In the genomic region with DNA sequence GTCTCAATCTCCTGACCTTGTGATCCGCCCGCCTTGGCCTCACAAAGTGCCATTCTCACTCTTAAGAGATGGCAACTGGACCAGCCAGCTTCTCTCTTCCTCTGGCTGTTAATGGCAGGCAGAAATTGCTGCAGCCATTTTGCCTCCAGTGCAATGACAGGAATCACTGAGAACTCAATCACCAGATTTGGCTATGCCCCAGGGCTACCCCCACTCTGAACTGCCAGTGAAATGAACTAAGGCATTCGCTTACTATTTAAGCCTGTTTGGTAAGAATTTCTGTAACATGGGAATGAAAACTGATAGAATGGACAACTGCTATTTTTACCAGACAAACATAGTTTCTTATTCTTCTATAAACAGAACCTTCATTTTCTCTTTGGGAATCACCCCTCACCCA, we compare ENCODE assay signal across 20 cellular contexts. TPM values are rescaled to one million over a fixed set of nuclear protein-coding genes. Genes with fewer than 3 reads are reported as not detected.
DNase-seq lines count a peak whose midpoint lies in the region; ATAC-seq, FAIRE-seq and TF ChIP-seq lines count a peak whose summit lies in the region.
"Had no signal": no experiment of that assay in that cellular context is flagged by ENCODE, and none has a peak within 500 bp of the region (broad histone marks: within the 10 kb centered on the region; RNA-seq: fewer than 3 reads in every experiment).

No MANE protein-coding gene starts in this region.

- peaks cover 32% of the 10 kb centered on the region for H3K4me1 Mint-ChIP-seq in astrocyte (ENCODE audit: low read depth, unreplicated experiment)

- peak; percentile 43 for DNase-seq in EH (ENCODE audit: low read depth)
- DNase-seq in Karpas-422, result no peak
- DNase-seq in astrocyte (ENCODE audit: low read depth), result no peak
- DNase-seq in trophoblast cell, result peak; percentile 66 to 74
- DNase-seq in lower leg skin (ENCODE audit: low spot score in 2 of 2), result no peak
- DNase-seq in tibial artery, result no peak
- DNase-seq in KBM-7, result no peak
- DNase-seq: AML-193; CD4-positive, alpha-beta memory T cell; DMS153; DMS79; HCEC 1CT had no signal

- no peak overlapping the region for H4K12ac ChIP-seq in trophoblast cell (ENCODE audit: low read depth, low read length)

- H3K4me1 ChIP-seq in Karpas-422 (ENCODE audit: low read length) (peaks cover 67% of the 10 kb centered on the region), astrocyte (ENCODE audit: insufficient read depth, low read length) (peaks cover 4% of the 10 kb centered on the region), trophoblast cell (ENCODE audit: control insufficient read depth in 1 of 2, insufficient read depth in 2 of 2, low read length in 2 of 2) (no peaks in the 10 kb centered on the region), tibial artery (peaks cover 0 to 9% (median 5%) of the 10 kb centered on the region in 4 donors)

- H2BK12ac ChIP-seq in trophoblast cell (ENCODE audit: low read length), result no peak overlapping the region

- TF ChIP-seq POLR2A in lower leg skin (IDR thresholded peaks at IDR 0.05), result no peak

- intact Hi-C loops in lower leg skin (cut with DNase I; ENCODE audit: low total_unique reads), result no loop called here
- intact Hi-C loops in tibial artery (cut with DNase I; ENCODE audit: low total_unique reads), result no loop called here

- H3K9me3 ChIP-seq in Karpas-422 (ENCODE audit: low read length) (no peaks in the 10 kb centered on the region), astrocyte (ENCODE audit: insufficient read depth, low read depth, low read length) (no peaks in the 10 kb centered on the region), trophoblast cell (ENCODE audit: insufficient read depth, low read depth, low read length) (no peaks in the 10 kb centered on the region), tibial artery (no peaks in the 10 kb centered on the region)

- no peak for FAIRE-seq in astrocyte (lab: Jason Lieb, UNC)
- FAIRE-seq: A204.1, G401.6, GM12891, H54, K562 had no signal

- no peak for TF ChIP-seq CTCF in astrocyte (IDR thresholded peaks at IDR 0.05; ENCODE audit: insufficient read depth, low read depth, low read length)
- no peak for TF ChIP-seq CTCF in lower leg skin (IDR thresholded peaks at IDR 0.05)
- no peak for TF ChIP-seq CTCF in tibial artery (IDR thresholded peaks at IDR 0.05)

- peaks cover 12% of the 10 kb centered on the region for H3K36me3 Mint-ChIP-seq in astrocyte (ENCODE audit: low read depth, unreplicated experiment)

- no peak overlapping the region for H3K18ac ChIP-seq in trophoblast cell (ENCODE audit: low read length)

- peaks cover 95% of the 10 kb centered on the region for H3K79me2 ChIP-seq in Karpas-422 (ENCODE audit: low read length)
- H3K79me2 ChIP-seq in astrocyte (ENCODE audit: insufficient read depth, low read length), result peaks cover 93% of the 10 kb centered on the region
- H3K79me2 ChIP-seq in trophoblast cell (ENCODE audit: control insufficient read depth, insufficient read depth, low read length, poor library complexity), result no peaks in the 10 kb centered on the region

- H3K9me2 ChIP-seq in Karpas-422 (replicated peaks; ENCODE audit: insufficient read depth, low read length), result no peaks in the 10 kb centered on the region

- H3K9ac ChIP-seq in Karpas-422 (ENCODE audit: low read length) (no peak overlapping the region), astrocyte (ENCODE audit: low read length) (no peak overlapping the region), trophoblast cell (ENCODE audit: low read length) (no peak overlapping the region)

- no peak overlapping the region for H2AK5ac ChIP-seq in trophoblast cell (ENCODE audit: low read length)

- H3K9me3 Mint-ChIP-seq in astrocyte (ENCODE audit: unreplicated experiment), result no peaks in the 10 kb centered on the region
- H3K9me3 Mint-ChIP-seq: CD4-positive, alpha-beta memory T cell; GM23338 had no signal

- no peak overlapping the region for H2BK120ac ChIP-seq in trophoblast cell (ENCODE audit: insufficient read depth, low read length, poor library complexity)

- H3K27me3 Mint-ChIP-seq in astrocyte (ENCODE audit: low read depth, unreplicated experiment), result no peaks in the 10 kb centered on the region
- H3K27me3 Mint-ChIP-seq: CD4-positive, alpha-beta memory T cell had no signal

- H4K91ac ChIP-seq in trophoblast cell (ENCODE audit: low read depth, low read length), result no peak overlapping the region

- H4K20me1 ChIP-seq in Karpas-422 (ENCODE audit: insufficient read depth, low read depth, low read length) (no peaks in the 10 kb centered on the region), astrocyte (ENCODE audit: insufficient read depth, low read length) (peaks cover 22% of the 10 kb centered on the region)

- H3K23ac ChIP-seq in trophoblast cell (ENCODE audit: low read length), result no peak overlapping the region

- no peaks in the 10 kb centered on the region for H3K79me1 ChIP-seq in trophoblast cell (ENCODE audit: low read length)

- no peak overlapping the region for H3K4me3 Mint-ChIP-seq in astrocyte (ENCODE audit: unreplicated experiment)
- H3K4me3 Mint-ChIP-seq: CD4-positive, alpha-beta memory T cell; GM23338 had no signal

- no peak for ATAC-seq in GM18517 (IDR thresholded peaks at IDR 0.05; ENCODE audit: unreplicated experiment)
- ATAC-seq: GM23338, K562 had no signal

- H2AFZ ChIP-seq in Karpas-422 (ENCODE audit: low read length) (no peak overlapping the region), astrocyte (ENCODE audit: low read depth, low read length) (no peak overlapping the region), trophoblast cell (ENCODE audit: insufficient read depth, low read length, poor library complexity) (no peak overlapping the region)
- H2AFZ ChIP-seq: GM23338 had no signal

- H3K4me2 ChIP-seq in Karpas-422 (ENCODE audit: low read depth, low read length, poor library complexity, severe bottlenecking) (no peak overlapping the region), astrocyte (ENCODE audit: low read length) (no peak overlapping the region), trophoblast cell (ENCODE audit: low read length) (no peak overlapping the region)
- H3K4me2 ChIP-seq: GM23338 had no signal

- no peak overlapping the region for H2BK5ac ChIP-seq in trophoblast cell (ENCODE audit: low read depth, low read length, poor library complexity)

- H3K14ac ChIP-seq in trophoblast cell (ENCODE audit: low read length), result no peak overlapping the region

- H3K27ac ChIP-seq in Karpas-422 (ENCODE audit: low read length) (peak overlapping the region; percentile 43), astrocyte (ENCODE audit: low read depth, low read length) (no peak overlapping the region), trophoblast cell (ENCODE audit: low read depth, low read length) (no peak overlapping the region), tibial artery (no peak overlapping the region)
- H3K27ac ChIP-seq: C4-2B had no signal

- H3K27me3 ChIP-seq in Karpas-422 (ENCODE audit: low read length), result no peaks in the 10 kb centered on the region
- H3K27me3 ChIP-seq in astrocyte (ENCODE audit: insufficient read depth, low read length), result no peaks in the 10 kb centered on the region
- H3K27me3 ChIP-seq in trophoblast cell (ENCODE audit: insufficient read depth, low read length), result no peaks in the 10 kb centered on the region
- no peaks in the 10 kb centered on the region for H3K27me3 ChIP-seq in tibial artery

- H3K4me3 ChIP-seq in Karpas-422 (ENCODE audit: low read length) (no peak overlapping the region), astrocyte (ENCODE audit: insufficient read depth, low read depth, low read length) (no peak overlapping the region), trophoblast cell (ENCODE audit: low read depth, low read length) (no peak overlapping the region), lower leg skin (ENCODE audit: low read depth, poor library complexity, severe bottlenecking) (no peak overlapping the region), tibial artery (no peak overlapping the region)
- H3K4me3 ChIP-seq: GM23338, K562 had no signal

- no peak overlapping the region for H4K8ac ChIP-seq in trophoblast cell (ENCODE audit: low read depth, low read length)

- H3K36me3 ChIP-seq in Karpas-422 (ENCODE audit: insufficient read depth, low read length), result peaks cover 52% of the 10 kb centered on the region
- peaks cover 9% of the 10 kb centered on the region for H3K36me3 ChIP-seq in astrocyte (ENCODE audit: insufficient read depth, low read length)
- no peaks in the 10 kb centered on the region for H3K36me3 ChIP-seq in trophoblast cell (ENCODE audit: control insufficient read depth in 1 of 2, insufficient read depth in 2 of 2, low read length in 2 of 2)
- H3K36me3 ChIP-seq in tibial artery, result no peaks in the 10 kb centered on the region

- no CpG with 5 or more reads among the region's 3 CpGs for WGBS in trophoblast cell (ENCODE audit: extremely low coverage, insufficient coverage, insufficient read length)
- WGBS in lower leg skin, 2 donors, result 96 to 97% methylated on average over 3 of the region's 3 CpGs

- peak overlapping the region; percentile 93 for H3K27ac Mint-ChIP-seq in astrocyte (ENCODE audit: unreplicated experiment)
- H3K27ac Mint-ChIP-seq: CD4-positive, alpha-beta memory T cell; GM23338 had no signal

- H3K4ac ChIP-seq in trophoblast cell (ENCODE audit: low read depth, low read length), result no peak overlapping the region

- in situ Hi-C loops in KBM-7 (cut with MboI; ENCODE audit: low pct_unique_long_range_greater_than_20kb, low sequenced_read_pairs), result no loop called here

RNA-seq across cellular contexts. Expression of a gene that starts 24.5 kb away (rescaled TPM):
- total RNA-seq in Karpas-422 (2014; rRNA removed; shearing (Covaris generic); ENCODE audit: low replicate concordance), result 202 and 334 TPM in 2 replicates
- total RNA-seq in astrocyte (107 and 124 TPM in 2 replicates), lower leg skin (10 to 100 TPM; 46.6 to 66.6 (median 55.2) TPM)
- 17.6 and 17.8 TPM in 2 replicates for polyA plus RNA-seq in trophoblast cell (2013)

Comparison
In these comparisons a context has a peak if more than half of its experiments do, and no peak if none do; other contexts are left out.
1. DNase-seq: peak in EH (single experiment) and trophoblast cell (2 of 2); none in Karpas-422 (single experiment), astrocyte (single experiment), lower leg skin (0 of 2), tibial artery (0 of 2) and KBM-7 (single experiment).